ENCODE assay signal across 8 cellular contexts in genomic region chr6:149648148-149649145, GRCh38. TPM values are rescaled to one million over a fixed set of nuclear protein-coding genes. Genes with fewer than 3 reads are reported as not detected.
DNase-seq lines count a peak whose midpoint lies in the region; ATAC-seq and TF ChIP-seq lines count a peak whose summit lies in the region.

Gene KATNA1, minus strand, starts transcription at chr6:149648714. Its CDS starts 10,167 bp downstream, at chr6:149638547.

- no peaks in the 10 kb centered on the region for H3K27me3 ChIP-seq in prostate gland (replicated peaks; ENCODE audit: insufficient read depth)

- peak within 1 kb of the TSS; percentile 92 for H3K27ac Mint-ChIP-seq in T-helper 17 cell

- H3K4me3 Mint-ChIP-seq in T-helper 17 cell: peak within 1 kb of the TSS; percentile 95

- TF ChIP-seq CTCF in prostate gland (IDR thresholded peaks at IDR 0.05): peak in 2 of 4 experiments; percentile 14 to 25

- TF ChIP-seq POLR2A in prostate gland (IDR thresholded peaks at IDR 0.05): peak; percentile 77

- intact Hi-C loops in left ventricle myocardium superior (cut with micrococcal nuclease) (no loop called here), prostate gland (cut with DNase I) (loop anchor here (2.0 to 10.0 kb wide), 2 partner anchors 68 to 84 kb away; partner anchors contain the start of gene GINM1)

- H3K36me3 ChIP-seq in prostate gland: no peaks in the 10 kb centered on the region

- H3K27ac ChIP-seq in angular gyrus (ENCODE audit: low read depth, low read length): peak within 1 kb of the TSS; percentile 76
- peak within 1 kb of the TSS; percentile 82 to 87 for H3K27ac ChIP-seq in prostate gland

- no peaks in the 10 kb centered on the region for H3K4me1 ChIP-seq in prostate gland (replicated peaks)

- H3K27me3 Mint-ChIP-seq in T-helper 17 cell: no peaks in the 10 kb centered on the region

- ATAC-seq in GM18499 (IDR thresholded peaks at IDR 0.05; ENCODE audit: insufficient read depth, unreplicated experiment) (peak; percentile 75), HG02885 (IDR thresholded peaks at IDR 0.05; ENCODE audit: poor library complexity, unreplicated experiment) (peak; percentile 91), T-helper 17 cell (peak; percentile 94), left ventricle myocardium superior (peak; percentile 98)

- DNase-seq in NCI-H1694 (lab: John Stamatoyannopoulos, UW) (peak; percentile 54), T-helper 17 cell (peak; percentile 70 to 86 (median 85)), left ventricle myocardium superior (peak; percentile 93), prostate gland (ENCODE audit: low spot score) (peak; percentile 78), ureter (ENCODE audit: low spot score) (peak; percentile 86)

- H3K9me3 ChIP-seq in T-helper 17 cell (ENCODE audit: control insufficient read depth, low read length, poor library complexity, severe bottlenecking) (no peaks in the 10 kb centered on the region), prostate gland (no peaks in the 10 kb centered on the region)

- no peaks in the 10 kb centered on the region for H3K36me3 Mint-ChIP-seq in T-helper 17 cell (ENCODE audit: low read depth)

- peak within 1 kb of the TSS; percentile 76 to 77 for H3K4me3 ChIP-seq in prostate gland

- WGBS in prostate gland: under 1% methylated on average over 61 of the region's 69 CpGs

- H3K4me1 Mint-ChIP-seq in T-helper 17 cell: peaks cover 21% of the 10 kb centered on the region

RNA-seq across cellular contexts. Expression of gene KATNA1, which starts in this region (rescaled TPM):
- total RNA-seq in T-helper 17 cell (10 to 100 TPM; 15.2 to 18.2 TPM), left ventricle myocardium superior (9.5 TPM), prostate gland (10 to 100 TPM; 12.8 to 25.2 TPM), ureter (16.4 TPM)

Comparison
In these comparisons a context has a peak if more than half of its experiments do, and no peak if none do; other contexts are left out.
1. Peak in every context shown above with its lines: DNase-seq, ATAC-seq, H3K4me3 ChIP-seq and H3K27ac ChIP-seq.